ENCODE assay signal across 1 cellular context in the genomic region with DNA sequence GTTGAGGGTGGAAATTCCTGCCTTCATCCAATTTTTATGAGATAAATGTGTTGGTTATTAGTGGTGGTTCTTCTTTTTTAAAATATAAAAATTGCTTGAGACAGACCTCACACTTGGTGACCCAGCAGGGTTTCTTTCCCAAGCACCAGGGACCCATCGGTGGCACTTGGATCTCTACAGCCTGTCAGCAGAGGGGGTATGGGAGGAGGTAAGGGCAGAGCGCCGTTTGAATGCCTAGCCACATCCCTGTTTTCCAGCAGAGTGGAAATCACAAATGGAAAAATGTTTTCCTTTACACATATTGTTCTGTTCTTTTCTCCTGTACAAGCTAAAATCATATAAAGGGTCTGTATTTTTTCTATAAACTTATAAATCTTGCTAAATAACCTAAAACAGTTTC.
TF ChIP-seq lines count a peak whose summit lies in the region.

No MANE protein-coding gene starts in this region.

TF ChIP-seq in WTC11, 78 proteins besides CTCF, POLR2A, EP300 and RAD21 (continued from another document):
- TF ChIP-seq, protein P1, sequence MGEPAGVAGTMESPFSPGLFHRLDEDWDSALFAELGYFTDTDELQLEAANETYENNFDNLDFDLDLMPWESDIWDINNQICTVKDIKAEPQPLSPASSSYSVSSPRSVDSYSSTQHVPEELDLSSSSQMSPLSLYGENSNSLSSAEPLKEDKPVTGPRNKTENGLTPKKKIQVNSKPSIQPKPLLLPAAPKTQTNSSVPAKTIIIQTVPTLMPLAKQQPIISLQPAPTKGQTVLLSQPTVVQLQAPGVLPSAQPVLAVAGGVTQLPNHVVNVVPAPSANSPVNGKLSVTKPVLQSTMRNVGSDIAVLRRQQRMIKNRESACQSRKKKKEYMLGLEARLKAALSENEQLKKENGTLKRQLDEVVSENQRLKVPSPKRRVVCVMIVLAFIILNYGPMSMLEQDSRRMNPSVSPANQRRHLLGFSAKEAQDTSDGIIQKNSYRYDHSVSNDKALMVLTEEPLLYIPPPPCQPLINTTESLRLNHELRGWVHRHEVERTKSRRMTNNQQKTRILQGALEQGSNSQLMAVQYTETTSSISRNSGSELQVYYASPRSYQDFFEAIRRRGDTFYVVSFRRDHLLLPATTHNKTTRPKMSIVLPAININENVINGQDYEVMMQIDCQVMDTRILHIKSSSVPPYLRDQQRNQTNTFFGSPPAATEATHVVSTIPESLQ (CRISPR knock-in tag; IDR thresholded peaks at IDR 0.05): no peak
- no peak for TF ChIP-seq NFE2L1 (CRISPR knock-in tag; IDR thresholded peaks at IDR 0.05)
